ENCODE assay signal across 22 cellular contexts in the genomic region with DNA sequence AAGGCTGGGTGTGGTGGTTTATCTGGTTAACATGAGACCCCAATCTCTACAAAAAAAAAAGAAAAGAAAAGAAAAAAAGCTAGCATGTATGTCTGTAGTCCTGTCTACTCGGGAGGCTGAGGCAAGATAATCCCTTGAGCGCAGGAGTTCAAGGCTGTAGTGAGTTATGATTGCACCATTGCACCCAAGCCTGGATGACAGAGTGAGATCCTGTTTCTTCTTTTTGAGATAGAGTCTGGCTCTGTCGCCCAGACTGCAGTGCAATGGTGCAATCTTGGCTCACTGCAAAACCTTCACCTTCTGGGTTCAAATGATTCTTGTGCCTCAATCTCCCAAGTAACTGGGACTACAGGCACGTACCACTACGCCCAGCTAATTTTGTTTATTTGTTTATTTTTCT. TPM values are rescaled to one million over a fixed set of nuclear protein-coding genes. Genes with fewer than 3 reads are reported as not detected.
DNase-seq lines count a peak whose midpoint lies in the region; ATAC-seq lines count a peak whose summit lies in the region.
"Had no signal": no experiment of that assay in that cellular context is flagged by ENCODE, and none has a peak within 500 bp of the region (broad histone marks: within the 10 kb centered on the region; RNA-seq: fewer than 3 reads in every experiment).

No MANE protein-coding gene starts in this region.

- H3K27ac Mint-ChIP-seq in activated CD8-positive, alpha-beta memory T cell treated with anti-CD3 and anti-CD28 coated beads, Interleukin-2, amount 10 ng/mL, durations not matched to agents 7 days and 5 days = no peak overlapping the region
- H3K27ac Mint-ChIP-seq in activated naive CD4-positive, alpha-beta T cell treated with anti-CD3 and anti-CD28 coated beads, Interleukin-2, amount 10 ng/mL, durations not matched to agents 7 days and 5 days = no peak overlapping the region
- H3K27ac Mint-ChIP-seq: B cell; CD8-positive, alpha-beta T cell had no signal

- no peaks in the 10 kb centered on the region for H3K36me3 Mint-ChIP-seq in activated CD8-positive, alpha-beta memory T cell treated with anti-CD3 and anti-CD28 coated beads, Interleukin-2, amount 10 ng/mL, durations not matched to agents 7 days and 5 days
- H3K36me3 Mint-ChIP-seq in activated naive CD4-positive, alpha-beta T cell treated with anti-CD3 and anti-CD28 coated beads, Interleukin-2, amount 10 ng/mL, durations not matched to agents 7 days and 5 days = no peaks in the 10 kb centered on the region
- H3K36me3 Mint-ChIP-seq: CD8-positive, alpha-beta T cell had no signal

- peaks cover 4% of the 10 kb centered on the region for H3K27me3 Mint-ChIP-seq in activated CD8-positive, alpha-beta memory T cell treated with anti-CD3 and anti-CD28 coated beads, Interleukin-2, amount 10 ng/mL, durations not matched to agents 7 days and 5 days
- peaks cover 14% of the 10 kb centered on the region for H3K27me3 Mint-ChIP-seq in activated naive CD4-positive, alpha-beta T cell treated with anti-CD3 and anti-CD28 coated beads, Interleukin-2, amount 10 ng/mL, durations not matched to agents 7 days and 5 days
- H3K27me3 Mint-ChIP-seq: B cell had no signal

- CTCF ChIA-PET in activated CD8-positive, alpha-beta memory T cell treated with anti-CD3 and anti-CD28 coated beads, Interleukin-2, amount 10 ng/mL, durations not matched to agents 7 days and 5 days (lab: Charles Lee) = interaction anchor here (0.8 to 1.6 kb wide), 3 partner anchors 18 to 272 kb away, joined by 3 to 7 read pairs (median 4); no protein-coding TSS in a partner anchor
- CTCF ChIA-PET in activated naive CD4-positive, alpha-beta T cell treated with anti-CD3 and anti-CD28 coated beads, Interleukin-2, amount 10 ng/mL, durations not matched to agents 7 days and 5 days (lab: Charles Lee) = interaction anchor here (0.6 to 1.2 kb wide), 3 partner anchors 8 to 271 kb away, joined by 4 read pairs; partner anchors contain the start of gene DHX30

- no peak overlapping the region for H3K4me3 Mint-ChIP-seq in activated CD8-positive, alpha-beta memory T cell treated with anti-CD3 and anti-CD28 coated beads, Interleukin-2, amount 10 ng/mL, durations not matched to agents 7 days and 5 days
- no peak overlapping the region for H3K4me3 Mint-ChIP-seq in activated naive CD4-positive, alpha-beta T cell treated with anti-CD3 and anti-CD28 coated beads, Interleukin-2, amount 10 ng/mL, durations not matched to agents 7 days and 5 days
- H3K4me3 Mint-ChIP-seq: B cell; CD8-positive, alpha-beta T cell had no signal

- no peaks in the 10 kb centered on the region for H3K9me3 Mint-ChIP-seq in activated CD8-positive, alpha-beta memory T cell treated with anti-CD3 and anti-CD28 coated beads, Interleukin-2, amount 10 ng/mL, durations not matched to agents 7 days and 5 days (ENCODE audit: low read depth)
- H3K9me3 Mint-ChIP-seq in activated naive CD4-positive, alpha-beta T cell treated with anti-CD3 and anti-CD28 coated beads, Interleukin-2, amount 10 ng/mL, durations not matched to agents 7 days and 5 days = peaks cover 2% of the 10 kb centered on the region

- H3K4me1 Mint-ChIP-seq in activated CD8-positive, alpha-beta memory T cell treated with anti-CD3 and anti-CD28 coated beads, Interleukin-2, amount 10 ng/mL, durations not matched to agents 7 days and 5 days = no peaks in the 10 kb centered on the region
- no peaks in the 10 kb centered on the region for H3K4me1 Mint-ChIP-seq in activated naive CD4-positive, alpha-beta T cell treated with anti-CD3 and anti-CD28 coated beads, Interleukin-2, amount 10 ng/mL, durations not matched to agents 7 days and 5 days
- H3K4me1 Mint-ChIP-seq: B cell had no signal

- no peak for ATAC-seq in activated CD8-positive, alpha-beta memory T cell treated with anti-CD3 and anti-CD28 coated beads, Interleukin-2, amount 10 ng/mL, durations not matched to agents 7 days and 5 days
- ATAC-seq in GM19035 (IDR thresholded peaks at IDR 0.05; ENCODE audit: unreplicated experiment) = no peak
- ATAC-seq: CD8-positive, alpha-beta T cell; GM12878 had no signal

- DNase-seq in SIG-M5 treated with dmso at 0.1 percent for 504 hours (lab: John Stamatoyannopoulos, UW; ENCODE audit: unreplicated experiment) (peak; percentile 73), SIG-M5 (lab: John Stamatoyannopoulos, UW) (no peak), SKM-1 (lab: John Stamatoyannopoulos, UW; ENCODE audit: unreplicated experiment) (peak; percentile 56), amniotic epithelial cell (ENCODE audit: low read depth) (peak; percentile 73)
- DNase-seq in activated CD8-positive, alpha-beta memory T cell treated with anti-CD3 and anti-CD28 coated beads, Interleukin-2, amount 10 ng/mL, durations not matched to agents 7 days and 5 days = no peak
- no peak for DNase-seq in activated naive CD4-positive, alpha-beta T cell treated with anti-CD3 and anti-CD28 coated beads, Interleukin-2, amount 10 ng/mL, durations not matched to agents 7 days and 5 days
- DNase-seq: Caco-2; CD8-positive, alpha-beta T cell; HCEC 1CT; Karpas-422; NCI-H1048; NCI-H1417; NCI-H1694; NCI-H2029 treated with DMSO at 0.1 percent for 48 hours; NCI-H2227 treated with DMSO at 0.1 percent for 48 hours; NCI-H526 treated with DMSO at 0.1 percent for 48 hours; Peyer's patch; SHP77 treated with DMSO at 0.1 percent for 48 hours; SK-N-SH had no signal

RNA-seq across cellular contexts. Expression of gene DHX30, which starts 8.4 kb away (rescaled TPM):
- total RNA-seq in activated CD8-positive, alpha-beta memory T cell treated with anti-CD3 and anti-CD28 coated beads, Interleukin-2, amount 10 ng/mL, durations not matched to agents 7 days and 5 days = 10 to 100 TPM; 84.8 to 95.6 TPM

RNA-seq across cellular contexts. Expression of gene SMARCC1, which starts 12.9 kb away (rescaled TPM):
- total RNA-seq in activated CD8-positive, alpha-beta memory T cell treated with anti-CD3 and anti-CD28 coated beads, Interleukin-2, amount 10 ng/mL, durations not matched to agents 7 days and 5 days = 100 to 1,000 TPM in 1 of 2 experiments, 10 to 100 TPM in 1; 84.3 to 111 TPM

Comparison
In these comparisons a context has a peak if more than half of its experiments do, and no peak if none do; other contexts are left out.
1. DNase-seq: peak in SIG-M5 treated with dmso at 0.1 percent for 504 hours (single experiment), SKM-1 (single experiment) and amniotic epithelial cell (single experiment); none in SIG-M5 (single experiment), activated CD8-positive, alpha-beta memory T cell treated with anti-CD3 and anti-CD28 coated beads, Interleukin-2, amount 10 ng/mL, durations not matched to agents 7 days and 5 days (single experiment) and activated naive CD4-positive, alpha-beta T cell treated with anti-CD3 and anti-CD28 coated beads, Interleukin-2, amount 10 ng/mL, durations not matched to agents 7 days and 5 days (single experiment).